ENCODE assay signal across 1 cellular context in the genomic region with DNA sequence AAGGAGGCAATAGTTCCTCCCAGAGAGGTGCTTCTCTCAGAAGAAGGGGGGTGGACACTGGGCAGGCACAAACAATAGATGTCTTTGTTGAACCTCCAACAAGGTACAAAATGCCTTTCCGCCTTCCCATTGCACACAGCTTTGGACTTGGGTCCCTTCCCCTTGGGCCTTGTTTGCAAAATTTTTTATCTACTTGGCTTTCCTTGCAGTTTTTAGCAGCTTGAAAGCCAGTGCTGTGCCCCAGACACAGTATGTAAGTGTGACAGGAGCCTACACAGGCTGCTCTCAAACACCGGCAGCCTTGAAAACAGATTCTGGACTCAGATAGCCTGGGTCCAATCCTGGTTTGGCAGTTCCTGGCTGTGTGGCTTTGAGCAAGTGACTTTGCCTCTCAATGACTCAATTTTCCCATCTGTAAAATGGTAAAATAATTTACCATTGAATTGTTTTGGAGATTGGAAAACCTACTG.
A peak's percentile ranks its signal among the peaks of the same experiment; 100 is the strongest.
TF ChIP-seq lines count a peak whose summit lies in the region.

No MANE protein-coding gene starts in this region.

TF ChIP-seq in HepG2, 621 proteins besides CTCF, POLR2A, EP300 and RAD21 (continued from another document and continues in another):
- TF ChIP-seq ZBTB21 (CRISPR knock-in tag; IDR thresholded peaks at IDR 0.05) (no peak), DNMT1 (CRISPR knock-in tag; IDR thresholded peaks at IDR 0.05) (no peak), NKX3-1 (CRISPR knock-in tag; IDR thresholded peaks at IDR 0.05) (no peak), HNRNPK (IDR thresholded peaks at IDR 0.05; ENCODE audit: low read depth, low read length, poor library complexity, severe bottlenecking) (no peak), TMF1 (CRISPR knock-in tag; IDR thresholded peaks at IDR 0.05; ENCODE audit: low read depth) (no peak), ZNF709 (CRISPR knock-in tag; IDR thresholded peaks at IDR 0.05) (no peak), MBD4 (IDR thresholded peaks at IDR 0.05; ENCODE audit: borderline replicate concordance, low read length) (no peak), FOSL1 (CRISPR knock-in tag; IDR thresholded peaks at IDR 0.05; ENCODE audit: borderline replicate concordance) (no peak), ZNF670 (CRISPR knock-in tag; IDR thresholded peaks at IDR 0.05; ENCODE audit: borderline replicate concordance) (no peak), TSC22D2 (CRISPR knock-in tag; IDR thresholded peaks at IDR 0.05; ENCODE audit: borderline replicate concordance) (no peak), EED (CRISPR knock-in tag; IDR thresholded peaks at IDR 0.05) (no peak), MBNL3 (CRISPR knock-in tag; conservative IDR thresholded peaks at IDR 0.05) (no peak), NCOA5 (CRISPR knock-in tag; IDR thresholded peaks at IDR 0.05) (no peak), ZNF235 (CRISPR knock-in tag; IDR thresholded peaks at IDR 0.05; ENCODE audit: borderline replicate concordance) (no peak), FOXJ3 (CRISPR knock-in tag; IDR thresholded peaks at IDR 0.05; ENCODE audit: borderline replicate concordance) (peak; percentile 66; the same call in 1 of the 2 replicates), NRL (CRISPR knock-in tag; IDR thresholded peaks at IDR 0.05; ENCODE audit: borderline replicate concordance) (no peak), REPIN1 (CRISPR knock-in tag; IDR thresholded peaks at IDR 0.05; ENCODE audit: borderline replicate concordance, low read depth) (peak; percentile 61; the same call in 1 of the 2 replicates), NR2F6 (IDR thresholded peaks at IDR 0.05) (peak; percentile 41), NR2F6 (CRISPR knock-in tag; IDR thresholded peaks at IDR 0.05) (no peak), ZNF441 (CRISPR knock-in tag; IDR thresholded peaks at IDR 0.05; ENCODE audit: borderline replicate concordance) (no peak), ZNF678 (CRISPR knock-in tag; IDR thresholded peaks at IDR 0.05) (no peak), MIER3 (CRISPR knock-in tag; IDR thresholded peaks at IDR 0.05; ENCODE audit: borderline replicate concordance) (no peak), EZH2 (conservative IDR thresholded peaks at IDR 0.05; ENCODE audit: low read depth, low read length) (no peak), ZBTB20 (CRISPR knock-in tag; IDR thresholded peaks at IDR 0.05; ENCODE audit: borderline replicate concordance, low read depth) (no peak; the same call in 1 of the 2 replicates), NCOA1 (CRISPR knock-in tag; IDR thresholded peaks at IDR 0.05) (no peak), KDM5B (CRISPR knock-in tag; IDR thresholded peaks at IDR 0.05; ENCODE audit: borderline replicate concordance) (no peak), KLF11 (CRISPR knock-in tag; IDR thresholded peaks at IDR 0.05) (no peak), RFX5 (IDR thresholded peaks at IDR 0.05; ENCODE audit: low read depth, low read length) (no peak), KLF9 (CRISPR knock-in tag; IDR thresholded peaks at IDR 0.05; ENCODE audit: low read depth) (no peak), NR1H2 (CRISPR knock-in tag; IDR thresholded peaks at IDR 0.05; ENCODE audit: borderline replicate concordance, low read depth) (no peak), RELA (CRISPR knock-in tag; IDR thresholded peaks at IDR 0.05) (no peak), ZNF746 (CRISPR knock-in tag; IDR thresholded peaks at IDR 0.05) (no peak), SP5 (CRISPR knock-in tag; IDR thresholded peaks at IDR 0.05; ENCODE audit: borderline replicate concordance, low read depth) (peak; percentile 33; the same call in 1 of the 2 replicates), SATB2 (CRISPR knock-in tag; IDR thresholded peaks at IDR 0.05) (no peak), MTF1 (CRISPR knock-in tag; IDR thresholded peaks at IDR 0.05) (no peak), JUND (CRISPR knock-in tag; IDR thresholded peaks at IDR 0.05) (no peak), ZNF589 (CRISPR knock-in tag; conservative IDR thresholded peaks at IDR 0.05) (no peak), NFIB (CRISPR knock-in tag; IDR thresholded peaks at IDR 0.05; ENCODE audit: borderline replicate concordance) (no peak)
- TF ChIP-seq, protein P1, sequence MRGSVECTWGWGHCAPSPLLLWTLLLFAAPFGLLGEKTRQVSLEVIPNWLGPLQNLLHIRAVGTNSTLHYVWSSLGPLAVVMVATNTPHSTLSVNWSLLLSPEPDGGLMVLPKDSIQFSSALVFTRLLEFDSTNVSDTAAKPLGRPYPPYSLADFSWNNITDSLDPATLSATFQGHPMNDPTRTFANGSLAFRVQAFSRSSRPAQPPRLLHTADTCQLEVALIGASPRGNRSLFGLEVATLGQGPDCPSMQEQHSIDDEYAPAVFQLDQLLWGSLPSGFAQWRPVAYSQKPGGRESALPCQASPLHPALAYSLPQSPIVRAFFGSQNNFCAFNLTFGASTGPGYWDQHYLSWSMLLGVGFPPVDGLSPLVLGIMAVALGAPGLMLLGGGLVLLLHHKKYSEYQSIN (CRISPR knock-in tag; IDR thresholded peaks at IDR 0.05; ENCODE audit: borderline replicate concordance) = no peak
- TF ChIP-seq, protein P2, sequence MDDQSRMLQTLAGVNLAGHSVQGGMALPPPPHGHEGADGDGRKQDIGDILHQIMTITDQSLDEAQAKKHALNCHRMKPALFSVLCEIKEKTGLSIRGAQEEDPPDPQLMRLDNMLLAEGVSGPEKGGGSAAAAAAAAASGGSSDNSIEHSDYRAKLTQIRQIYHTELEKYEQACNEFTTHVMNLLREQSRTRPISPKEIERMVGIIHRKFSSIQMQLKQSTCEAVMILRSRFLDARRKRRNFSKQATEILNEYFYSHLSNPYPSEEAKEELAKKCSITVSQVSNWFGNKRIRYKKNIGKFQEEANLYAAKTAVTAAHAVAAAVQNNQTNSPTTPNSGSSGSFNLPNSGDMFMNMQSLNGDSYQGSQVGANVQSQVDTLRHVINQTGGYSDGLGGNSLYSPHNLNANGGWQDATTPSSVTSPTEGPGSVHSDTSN (CRISPR knock-in tag; IDR thresholded peaks at IDR 0.05; ENCODE audit: borderline replicate concordance) = no peak
- TF ChIP-seq, protein P3, sequence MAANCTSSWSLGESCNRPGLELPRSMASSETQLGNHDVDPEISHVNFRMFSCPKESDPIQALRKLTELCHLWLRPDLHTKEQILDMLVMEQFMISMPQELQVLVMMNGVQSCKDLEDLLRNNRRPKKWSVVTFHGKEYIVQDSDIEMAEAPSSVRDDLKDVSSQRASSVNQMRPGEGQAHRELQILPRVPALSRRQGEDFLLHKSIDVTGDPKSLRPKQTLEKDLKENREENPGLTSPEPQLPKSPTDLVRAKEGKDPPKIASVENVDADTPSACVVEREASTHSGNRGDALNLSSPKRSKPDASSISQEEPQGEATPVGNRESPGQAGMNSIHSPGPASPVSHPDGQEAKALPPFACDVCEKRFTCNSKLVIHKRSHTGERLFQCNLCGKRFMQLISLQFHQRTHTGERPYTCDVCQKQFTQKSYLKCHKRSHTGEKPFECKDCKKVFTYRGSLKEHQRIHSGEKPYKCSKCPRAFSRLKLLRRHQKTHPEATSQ (CRISPR knock-in tag; IDR thresholded peaks at IDR 0.05; ENCODE audit: borderline replicate concordance) = no peak
- TF ChIP-seq, protein P4, sequence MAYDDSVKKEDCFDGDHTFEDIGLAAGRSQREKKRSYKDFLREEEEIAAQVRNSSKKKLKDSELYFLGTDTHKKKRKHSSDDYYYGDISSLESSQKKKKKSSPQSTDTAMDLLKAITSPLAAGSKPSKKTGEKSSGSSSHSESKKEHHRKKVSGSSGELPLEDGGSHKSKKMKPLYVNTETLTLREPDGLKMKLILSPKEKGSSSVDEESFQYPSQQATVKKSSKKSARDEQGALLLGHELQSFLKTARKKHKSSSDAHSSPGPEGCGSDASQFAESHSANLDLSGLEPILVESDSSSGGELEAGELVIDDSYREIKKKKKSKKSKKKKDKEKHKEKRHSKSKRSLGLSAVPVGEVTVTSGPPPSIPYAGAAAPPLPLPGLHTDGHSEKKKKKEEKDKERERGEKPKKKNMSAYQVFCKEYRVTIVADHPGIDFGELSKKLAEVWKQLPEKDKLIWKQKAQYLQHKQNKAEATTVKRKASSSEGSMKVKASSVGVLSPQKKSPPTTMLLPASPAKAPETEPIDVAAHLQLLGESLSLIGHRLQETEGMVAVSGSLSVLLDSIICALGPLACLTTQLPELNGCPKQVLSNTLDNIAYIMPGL (CRISPR knock-in tag; IDR thresholded peaks at IDR 0.05; ENCODE audit: borderline replicate concordance in 1 of 2, low read depth in 1 of 2) = peak in 1 of 2 experiments; percentile 36; a peak in 1 of 4 replicates
- TF ChIP-seq, protein P5, sequence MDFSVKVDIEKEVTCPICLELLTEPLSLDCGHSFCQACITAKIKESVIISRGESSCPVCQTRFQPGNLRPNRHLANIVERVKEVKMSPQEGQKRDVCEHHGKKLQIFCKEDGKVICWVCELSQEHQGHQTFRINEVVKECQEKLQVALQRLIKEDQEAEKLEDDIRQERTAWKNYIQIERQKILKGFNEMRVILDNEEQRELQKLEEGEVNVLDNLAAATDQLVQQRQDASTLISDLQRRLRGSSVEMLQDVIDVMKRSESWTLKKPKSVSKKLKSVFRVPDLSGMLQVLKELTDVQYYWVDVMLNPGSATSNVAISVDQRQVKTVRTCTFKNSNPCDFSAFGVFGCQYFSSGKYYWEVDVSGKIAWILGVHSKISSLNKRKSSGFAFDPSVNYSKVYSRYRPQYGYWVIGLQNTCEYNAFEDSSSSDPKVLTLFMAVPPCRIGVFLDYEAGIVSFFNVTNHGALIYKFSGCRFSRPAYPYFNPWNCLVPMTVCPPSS (IDR thresholded peaks at IDR 0.05) = no peak
- TF ChIP-seq, protein P6, sequence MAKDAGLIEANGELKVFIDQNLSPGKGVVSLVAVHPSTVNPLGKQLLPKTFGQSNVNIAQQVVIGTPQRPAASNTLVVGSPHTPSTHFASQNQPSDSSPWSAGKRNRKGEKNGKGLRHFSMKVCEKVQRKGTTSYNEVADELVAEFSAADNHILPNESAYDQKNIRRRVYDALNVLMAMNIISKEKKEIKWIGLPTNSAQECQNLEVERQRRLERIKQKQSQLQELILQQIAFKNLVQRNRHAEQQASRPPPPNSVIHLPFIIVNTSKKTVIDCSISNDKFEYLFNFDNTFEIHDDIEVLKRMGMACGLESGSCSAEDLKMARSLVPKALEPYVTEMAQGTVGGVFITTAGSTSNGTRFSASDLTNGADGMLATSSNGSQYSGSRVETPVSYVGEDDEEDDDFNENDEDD (CRISPR knock-in tag; IDR thresholded peaks at IDR 0.05; ENCODE audit: borderline replicate concordance) = no peak
- TF ChIP-seq, protein P7, sequence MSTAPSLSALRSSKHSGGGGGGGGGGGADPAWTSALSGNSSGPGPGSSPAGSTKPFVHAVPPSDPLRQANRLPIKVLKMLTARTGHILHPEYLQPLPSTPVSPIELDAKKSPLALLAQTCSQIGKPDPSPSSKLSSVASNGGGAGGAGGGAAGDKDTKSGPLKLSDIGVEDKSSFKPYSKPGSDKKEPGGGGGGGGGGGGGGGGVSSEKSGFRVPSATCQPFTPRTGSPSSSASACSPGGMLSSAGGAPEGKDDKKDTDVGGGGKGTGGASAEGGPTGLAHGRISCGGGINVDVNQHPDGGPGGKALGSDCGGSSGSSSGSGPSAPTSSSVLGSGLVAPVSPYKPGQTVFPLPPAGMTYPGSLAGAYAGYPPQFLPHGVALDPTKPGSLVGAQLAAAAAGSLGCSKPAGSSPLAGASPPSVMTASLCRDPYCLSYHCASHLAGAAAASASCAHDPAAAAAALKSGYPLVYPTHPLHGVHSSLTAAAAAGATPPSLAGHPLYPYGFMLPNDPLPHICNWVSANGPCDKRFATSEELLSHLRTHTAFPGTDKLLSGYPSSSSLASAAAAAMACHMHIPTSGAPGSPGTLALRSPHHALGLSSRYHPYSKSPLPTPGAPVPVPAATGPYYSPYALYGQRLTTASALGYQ (CRISPR knock-in tag; IDR thresholded peaks at IDR 0.05) = 0 out of 2 replicates have a peak, but pooled peaks have one; percentile 57
- TF ChIP-seq, protein P8, sequence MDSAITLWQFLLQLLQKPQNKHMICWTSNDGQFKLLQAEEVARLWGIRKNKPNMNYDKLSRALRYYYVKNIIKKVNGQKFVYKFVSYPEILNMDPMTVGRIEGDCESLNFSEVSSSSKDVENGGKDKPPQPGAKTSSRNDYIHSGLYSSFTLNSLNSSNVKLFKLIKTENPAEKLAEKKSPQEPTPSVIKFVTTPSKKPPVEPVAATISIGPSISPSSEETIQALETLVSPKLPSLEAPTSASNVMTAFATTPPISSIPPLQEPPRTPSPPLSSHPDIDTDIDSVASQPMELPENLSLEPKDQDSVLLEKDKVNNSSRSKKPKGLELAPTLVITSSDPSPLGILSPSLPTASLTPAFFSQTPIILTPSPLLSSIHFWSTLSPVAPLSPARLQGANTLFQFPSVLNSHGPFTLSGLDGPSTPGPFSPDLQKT (CRISPR knock-in tag; IDR thresholded peaks at IDR 0.05; ENCODE audit: borderline replicate concordance) = no peak
- TF ChIP-seq, protein P9, sequence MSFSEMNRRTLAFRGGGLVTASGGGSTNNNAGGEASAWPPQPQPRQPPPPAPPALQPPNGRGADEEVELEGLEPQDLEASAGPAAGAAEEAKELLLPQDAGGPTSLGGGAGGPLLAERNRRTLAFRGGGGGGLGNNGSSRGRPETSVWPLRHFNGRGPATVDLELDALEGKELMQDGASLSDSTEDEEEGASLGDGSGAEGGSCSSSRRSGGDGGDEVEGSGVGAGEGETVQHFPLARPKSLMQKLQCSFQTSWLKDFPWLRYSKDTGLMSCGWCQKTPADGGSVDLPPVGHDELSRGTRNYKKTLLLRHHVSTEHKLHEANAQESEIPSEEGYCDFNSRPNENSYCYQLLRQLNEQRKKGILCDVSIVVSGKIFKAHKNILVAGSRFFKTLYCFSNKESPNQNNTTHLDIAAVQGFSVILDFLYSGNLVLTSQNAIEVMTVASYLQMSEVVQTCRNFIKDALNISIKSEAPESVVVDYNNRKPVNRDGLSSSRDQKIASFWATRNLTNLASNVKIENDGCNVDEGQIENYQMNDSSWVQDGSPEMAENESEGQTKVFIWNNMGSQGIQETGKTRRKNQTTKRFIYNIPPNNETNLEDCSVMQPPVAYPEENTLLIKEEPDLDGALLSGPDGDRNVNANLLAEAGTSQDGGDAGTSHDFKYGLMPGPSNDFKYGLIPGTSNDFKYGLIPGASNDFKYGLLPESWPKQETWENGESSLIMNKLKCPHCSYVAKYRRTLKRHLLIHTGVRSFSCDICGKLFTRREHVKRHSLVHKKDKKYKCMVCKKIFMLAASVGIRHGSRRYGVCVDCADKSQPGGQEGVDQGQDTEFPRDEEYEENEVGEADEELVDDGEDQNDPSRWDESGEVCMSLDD (CRISPR knock-in tag; IDR thresholded peaks at IDR 0.05; ENCODE audit: borderline replicate concordance) = peak; percentile 81; the same call in 1 of the 2 replicates
- TF ChIP-seq, protein P10, sequence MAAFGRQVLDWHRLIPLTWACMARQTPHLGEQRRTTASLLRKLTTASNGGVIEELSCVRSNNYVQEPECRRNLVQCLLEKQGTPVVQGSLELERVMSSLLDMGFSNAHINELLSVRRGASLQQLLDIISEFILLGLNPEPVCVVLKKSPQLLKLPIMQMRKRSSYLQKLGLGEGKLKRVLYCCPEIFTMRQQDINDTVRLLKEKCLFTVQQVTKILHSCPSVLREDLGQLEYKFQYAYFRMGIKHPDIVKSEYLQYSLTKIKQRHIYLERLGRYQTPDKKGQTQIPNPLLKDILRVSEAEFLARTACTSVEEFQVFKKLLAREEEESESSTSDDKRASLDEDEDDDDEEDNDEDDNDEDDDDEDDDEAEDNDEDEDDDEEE (CRISPR knock-in tag; IDR thresholded peaks at IDR 0.05) = no peak
- TF ChIP-seq, protein P11, sequence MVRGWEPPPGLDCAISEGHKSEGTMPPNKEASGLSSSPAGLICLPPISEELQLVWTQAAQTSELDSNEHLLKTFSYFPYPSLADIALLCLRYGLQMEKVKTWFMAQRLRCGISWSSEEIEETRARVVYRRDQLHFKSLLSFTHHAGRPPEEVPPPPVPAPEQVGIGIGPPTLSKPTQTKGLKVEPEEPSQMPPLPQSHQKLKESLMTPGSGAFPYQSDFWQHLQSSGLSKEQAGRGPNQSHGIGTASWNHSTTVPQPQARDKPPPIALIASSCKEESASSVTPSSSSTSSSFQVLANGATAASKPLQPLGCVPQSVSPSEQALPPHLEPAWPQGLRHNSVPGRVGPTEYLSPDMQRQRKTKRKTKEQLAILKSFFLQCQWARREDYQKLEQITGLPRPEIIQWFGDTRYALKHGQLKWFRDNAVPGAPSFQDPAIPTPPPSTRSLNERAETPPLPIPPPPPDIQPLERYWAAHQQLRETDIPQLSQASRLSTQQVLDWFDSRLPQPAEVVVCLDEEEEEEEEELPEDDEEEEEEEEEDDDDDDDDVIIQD (CRISPR knock-in tag; IDR thresholded peaks at IDR 0.05; ENCODE audit: low read depth) = no peak
